In the genomic region with DNA sequence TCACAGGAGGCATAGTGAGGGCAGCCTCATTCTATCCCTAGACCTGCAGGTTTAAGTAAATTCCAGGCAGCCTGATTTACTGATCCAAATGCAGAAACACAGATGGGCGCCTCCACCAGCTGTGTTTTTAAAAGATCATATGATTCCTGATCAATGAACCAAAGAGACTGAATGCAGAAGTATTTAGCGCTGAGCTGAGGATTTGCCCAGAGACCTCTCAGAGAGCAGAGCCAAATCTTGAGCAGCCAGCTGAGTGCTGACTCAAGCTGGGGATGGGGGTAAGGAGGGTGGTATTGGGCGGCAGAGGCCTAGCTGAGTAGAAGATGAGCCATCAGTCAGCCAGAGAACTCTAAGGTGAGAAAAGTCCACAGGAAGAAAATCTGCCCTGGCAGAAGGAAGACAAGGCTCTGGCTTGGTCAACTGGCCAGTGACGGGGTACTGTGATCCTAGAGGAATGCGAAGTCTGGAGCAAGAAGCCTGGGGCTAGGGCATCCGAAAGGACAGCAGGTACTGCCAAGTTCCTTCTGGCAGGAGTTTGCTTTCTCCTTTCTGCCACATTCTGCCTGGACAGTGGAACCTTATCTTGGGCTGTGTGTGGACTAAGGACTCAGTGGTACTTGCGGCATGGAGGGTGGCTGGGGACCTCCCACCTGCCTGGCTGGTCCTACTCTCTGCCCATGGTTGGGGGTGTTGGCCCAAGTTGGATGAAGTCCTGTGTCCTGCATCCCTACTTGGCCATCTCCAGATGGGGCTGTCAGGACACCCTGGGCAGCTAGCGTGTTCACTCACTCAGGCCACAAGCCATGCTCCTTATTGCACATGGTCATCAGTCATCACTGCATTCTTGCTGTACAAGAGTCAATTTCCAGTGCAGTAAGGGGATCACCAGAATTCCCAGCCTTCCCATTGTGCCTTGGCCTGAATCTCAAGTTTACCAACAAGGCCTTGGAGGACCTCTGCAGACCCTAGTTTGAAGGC, we compare ENCODE assay signal across 15 cellular contexts. TPM values are rescaled to one million over a fixed set of nuclear protein-coding genes. Genes with fewer than 3 reads are reported as not detected.
DNase-seq lines count a peak whose midpoint lies in the region; ATAC-seq and TF ChIP-seq lines count a peak whose summit lies in the region.
"Had no signal": no experiment of that assay in that cellular context is flagged by ENCODE, and none has a peak within 500 bp of the region (broad histone marks: within the 10 kb centered on the region; RNA-seq: fewer than 3 reads in every experiment).

No MANE protein-coding gene starts in this region.

- H2AFZ ChIP-seq in hepatocyte: no peak overlapping the region
- no peak overlapping the region for H2AFZ ChIP-seq in smooth muscle cell (ENCODE audit: low read depth)

- H3K79me2 ChIP-seq in hepatocyte: no peaks in the 10 kb centered on the region
- H3K79me2 ChIP-seq in smooth muscle cell (ENCODE audit: low read depth): no peaks in the 10 kb centered on the region

- H3K9me3 ChIP-seq in Peyer's patch (no peaks in the 10 kb centered on the region), hepatocyte (ENCODE audit: low read depth) (no peaks in the 10 kb centered on the region), esophagus muscularis mucosa (no peaks in the 10 kb centered on the region), smooth muscle cell (replicated peaks; ENCODE audit: low read depth) (no peaks in the 10 kb centered on the region)
- H3K9me3 ChIP-seq: colonic mucosa had no signal

- intact Hi-C loops in esophagus muscularis mucosa (cut with DNase I): no loop called here

- no peak for TF ChIP-seq EP300 in esophagus muscularis mucosa (IDR thresholded peaks at IDR 0.05)

- in situ Hi-C loops in Caki2 (cut with HindIII; ENCODE audit: low pct_unique_long_range_greater_than_20kb, low sequenced_read_pairs): no loop called here

- TF ChIP-seq CTCF in Peyer's patch (IDR thresholded peaks at IDR 0.05) (no peak), hepatocyte (IDR thresholded peaks at IDR 0.05; ENCODE audit: poor library complexity) (no peak), esophagus muscularis mucosa (IDR thresholded peaks at IDR 0.05) (no peak), smooth muscle cell (IDR thresholded peaks at IDR 0.05; ENCODE audit: borderline replicate concordance, insufficient read depth, poor library complexity, severe bottlenecking) (no peak)

- H3K27ac ChIP-seq in Peyer's patch (peak overlapping the region in 3 of 4 donors; percentile 58 to 80 (median 64)), hepatocyte (peak overlapping the region; percentile 91), esophagus muscularis mucosa (replicated peaks in 1 of 4) (no peak overlapping the region), smooth muscle cell (ENCODE audit: low read depth) (no peak overlapping the region)
- H3K27ac ChIP-seq: colonic mucosa had no signal

- H3K4me2 ChIP-seq in hepatocyte: no peak overlapping the region
- no peak overlapping the region for H3K4me2 ChIP-seq in smooth muscle cell

- WGBS in hepatocyte (ENCODE audit: low lambda C conversion rate, missing lambda C conversion rate): 92% methylated on average over 8 of the region's 8 CpGs
- WGBS in esophagus muscularis mucosa: 96% methylated on average over 8 of the region's 8 CpGs
- WGBS in smooth muscle cell (ENCODE audit: low lambda C conversion rate): 94% methylated on average over 8 of the region's 8 CpGs

- H3K36me3 ChIP-seq in Peyer's patch (no peaks in the 10 kb centered on the region), hepatocyte (replicated peaks; ENCODE audit: insufficient read depth, low read depth) (no peaks in the 10 kb centered on the region), esophagus muscularis mucosa (no peaks in the 10 kb centered on the region), smooth muscle cell (ENCODE audit: low read depth) (no peaks in the 10 kb centered on the region)
- H3K36me3 ChIP-seq: colonic mucosa had no signal

- no peak overlapping the region for H3K4me3 ChIP-seq in Peyer's patch
- no peak overlapping the region for H3K4me3 ChIP-seq in hepatocyte
- no peak overlapping the region for H3K4me3 ChIP-seq in esophagus muscularis mucosa
- H3K4me3 ChIP-seq in smooth muscle cell: no peak overlapping the region
- H3K4me3 ChIP-seq: colonic mucosa, K562 had no signal

- H3K27me3 ChIP-seq in Peyer's patch (no peaks in the 10 kb centered on the region), hepatocyte (no peaks in the 10 kb centered on the region), esophagus muscularis mucosa (no peaks in the 10 kb centered on the region), smooth muscle cell (ENCODE audit: low read depth) (no peaks in the 10 kb centered on the region)
- H3K27me3 ChIP-seq: colonic mucosa had no signal

- H4K20me1 ChIP-seq in hepatocyte (ENCODE audit: insufficient read depth, poor library complexity, severe bottlenecking) (no peaks in the 10 kb centered on the region), smooth muscle cell (ENCODE audit: low read depth) (no peaks in the 10 kb centered on the region)

- no peaks in the 10 kb centered on the region for H3F3A ChIP-seq in smooth muscle cell (ENCODE audit: low read depth)

- ATAC-seq in HG03342 (IDR thresholded peaks at IDR 0.05; ENCODE audit: unreplicated experiment): no peak
- ATAC-seq: CD8-positive, alpha-beta T cell had no signal

- H3K9ac ChIP-seq in smooth muscle cell (ENCODE audit: low read depth): no peak overlapping the region

- TF ChIP-seq POLR2A in Peyer's patch (IDR thresholded peaks at IDR 0.05) (no peak), esophagus muscularis mucosa (IDR thresholded peaks at IDR 0.05; ENCODE audit: low read depth) (no peak)

- peaks cover 4 to 16% (median 7%) of the 10 kb centered on the region in 4 donors for H3K4me1 ChIP-seq in Peyer's patch
- H3K4me1 ChIP-seq in hepatocyte (ENCODE audit: insufficient read depth): peaks cover 23% of the 10 kb centered on the region
- no peaks in the 10 kb centered on the region for H3K4me1 ChIP-seq in esophagus muscularis mucosa
- H3K4me1 ChIP-seq in smooth muscle cell (ENCODE audit: low read depth): no peaks in the 10 kb centered on the region
- H3K4me1 ChIP-seq: colonic mucosa had no signal

- DNase-seq in Caki2 (ENCODE audit: low read depth): peak; percentile 14
- DNase-seq in Peyer's patch: peak in 1 of 3 donors; percentile 47
- DNase-seq in hepatocyte (ENCODE audit: low spot score): no peak
- DNase-seq in renal cortical epithelial cell (ENCODE audit: low read depth): peak; percentile 67
- DNase-seq in esophagus muscularis mucosa (ENCODE audit: extremely low spot score): no peak
- DNase-seq in smooth muscle cell (lab: John Stamatoyannopoulos, UW; ENCODE audit: unreplicated experiment): no peak
- no peak for DNase-seq in SW480 (ENCODE audit: low spot score)
- DNase-seq: activated CD4-positive, alpha-beta T cell treated with anti-CD3 and anti-CD28 coated beads, Interleukin-2, amount 50 U/mL, for 48 hours; CD8-positive, alpha-beta T cell; foreskin melanocyte; NCI-H1092; stimulated activated naive CD4-positive, alpha-beta T cell treated with Interleukin-2 at 50 U/mL for 16 hours had no signal

- no peaks in the 10 kb centered on the region for H3K9me2 ChIP-seq in hepatocyte (replicated peaks; ENCODE audit: insufficient read depth)

RNA-seq across cellular contexts. Expression of gene CDKN2AIPNL, which starts 34.4 kb away (rescaled TPM):
- total RNA-seq in Caki2 (2014; rRNA removed; shearing (Covaris generic); ENCODE audit: low replicate concordance): 62.5 and 74.1 TPM in 2 replicates
- total RNA-seq in Peyer's patch (10 to 100 TPM; 13.1 to 25.9 (median 21.9) TPM), hepatocyte (24.1 and 34.4 TPM in 2 replicates), renal cortical epithelial cell (13.1 and 33.2 TPM in 2 replicates), esophagus muscularis mucosa (10 to 100 TPM; 17.9 to 19.9 (median 18.8) TPM), smooth muscle cell (9.9 and 18.2 TPM in 2 replicates)
- polyA plus RNA-seq in hepatocyte (29.9 and 30.0 TPM in 2 replicates), smooth muscle cell (21.5 and 27.7 TPM in 2 replicates)

Comparison
In these comparisons a context has a peak if more than half of its experiments do, and no peak if none do; other contexts are left out.
1. DNase-seq: peak in Caki2 (single experiment) and renal cortical epithelial cell (single experiment); none in hepatocyte (single experiment), esophagus muscularis mucosa (single experiment), smooth muscle cell (single experiment) and SW480 (single experiment).
2. H3K27ac ChIP-seq: peak in Peyer's patch (3 of 4) and hepatocyte (single experiment); none in esophagus muscularis mucosa (0 of 4) and smooth muscle cell (single experiment).